Comparison of ENCODE assay signal across 9 cellular contexts in the genomic region with DNA sequence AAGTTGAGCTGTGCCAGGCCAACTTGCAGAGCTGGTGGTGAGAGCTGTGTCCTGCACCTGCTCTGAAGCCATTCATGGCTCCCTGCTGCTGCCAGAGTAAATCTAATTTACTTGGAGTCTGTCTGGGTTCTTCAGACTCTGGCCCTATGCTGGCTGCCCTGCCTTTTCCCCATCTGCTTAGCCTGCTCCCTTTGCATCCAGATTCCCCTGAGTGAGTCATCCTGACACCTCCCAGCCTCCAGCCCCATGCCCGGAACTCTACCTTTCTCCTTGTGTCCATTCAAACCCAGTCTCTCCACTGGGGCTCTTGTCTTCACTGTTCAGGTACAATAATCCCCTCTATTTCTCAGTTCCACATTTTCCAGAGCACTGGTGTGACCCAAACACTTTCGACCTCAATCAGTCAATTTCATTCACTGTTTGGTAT.
DNase-seq lines count a peak whose midpoint lies in the region; ATAC-seq and TF ChIP-seq lines count a peak whose summit lies in the region.
"Had no signal": no experiment of that assay in that cellular context is flagged by ENCODE, and none has a peak within 500 bp of the region (broad histone marks: within the 10 kb centered on the region; RNA-seq: fewer than 3 reads in every experiment).

No MANE protein-coding gene starts in this region.

- H3K36me3 ChIP-seq in breast epithelium (no peaks in the 10 kb centered on the region), NT2/D1 (ENCODE audit: insufficient read depth, insufficient read length, low read length) (no peaks in the 10 kb centered on the region)

- H3K27ac Mint-ChIP-seq in MCF 10A (ENCODE audit: low read depth, unreplicated experiment) (no peak overlapping the region), type B pancreatic cell (peak overlapping the region; percentile 23), immature natural killer cell (no peak overlapping the region)

- TF ChIP-seq CTCF in MCF 10A (IDR thresholded peaks at IDR 0.05; ENCODE audit: unreplicated experiment), result no peak
- no peak for TF ChIP-seq CTCF in breast epithelium (IDR thresholded peaks at IDR 0.05)
- no peak for TF ChIP-seq CTCF in type B pancreatic cell (conservative IDR thresholded peaks at IDR 0.05)

- H3K27ac ChIP-seq in breast epithelium, result no peak overlapping the region

- DNase-seq in MCF 10A (ENCODE audit: unreplicated experiment) (peak; percentile 50), breast epithelium (ENCODE audit: low spot score in 2 of 2) (no peak), NT2/D1 (ENCODE audit: low read depth, low spot score) (peak; percentile 42), left ventricle myocardium superior (no peak), type B pancreatic cell (ENCODE audit: extremely low spot score, unreplicated experiment) (no peak), KG1 (lab: John Stamatoyannopoulos, UW) (no peak), immature natural killer cell (no peak)
- no peak for DNase-seq in activated CD4-positive, alpha-beta T cell treated with anti-CD3 and anti-CD28 coated beads for 1 hour
- DNase-seq: NK-92 treated with Interleukin-12 subunit alpha and Interleukin-12 subunit beta, amount 100 ng/mL, for 24 hours had no signal

- intact Hi-C loops in MCF 10A (cut with micrococcal nuclease) (no loop called here), breast epithelium (cut with DNase I; ENCODE audit: low total_unique reads) (no loop called here), left ventricle myocardium superior (cut with micrococcal nuclease) (no loop called here)

- POLR2A ChIA-PET in MCF 10A (lab: Yijun Ruan, JAX), result no interaction called here

- H3K9ac ChIP-seq in NT2/D1 (ENCODE audit: insufficient read length, low read depth), result no peak overlapping the region

- no TSS peak for BruUV-seq in MCF 10A (replicated peaks; lab: Mats Ljungman, UMichigan)

- CTCF ChIA-PET in MCF 10A (lab: Yijun Ruan, JAX), result no interaction called here

- no peak overlapping the region for H3K4me3 Mint-ChIP-seq in MCF 10A (ENCODE audit: unreplicated experiment)
- H3K4me3 Mint-ChIP-seq in type B pancreatic cell, result no peak overlapping the region
- H3K4me3 Mint-ChIP-seq in immature natural killer cell, result no peak overlapping the region

- no peaks in the 10 kb centered on the region for H3K4me1 ChIP-seq in breast epithelium
- peaks cover 3% of the 10 kb centered on the region for H3K4me1 ChIP-seq in NT2/D1 (ENCODE audit: insufficient read depth, insufficient read length)

- no peaks in the 10 kb centered on the region for H3K9me3 Mint-ChIP-seq in MCF 10A (ENCODE audit: unreplicated experiment)
- no peaks in the 10 kb centered on the region for H3K9me3 Mint-ChIP-seq in type B pancreatic cell
- no peaks in the 10 kb centered on the region for H3K9me3 Mint-ChIP-seq in immature natural killer cell

- H3K27me3 ChIP-seq in breast epithelium (no peaks in the 10 kb centered on the region), NT2/D1 (ENCODE audit: insufficient read depth, insufficient read length) (no peaks in the 10 kb centered on the region)

- H3K9me3 ChIP-seq in breast epithelium, result no peaks in the 10 kb centered on the region
- H3K9me3 ChIP-seq in NT2/D1 (ENCODE audit: insufficient read depth, low read length), result no peaks in the 10 kb centered on the region

- no peak overlapping the region for H3K4me3 ChIP-seq in breast epithelium
- no peak overlapping the region for H3K4me3 ChIP-seq in NT2/D1 (ENCODE audit: insufficient read length, low read depth)

- ATAC-seq in left ventricle myocardium superior, result peak; percentile 54

- H3K4me1 Mint-ChIP-seq in MCF 10A (ENCODE audit: insufficient read depth, unreplicated experiment) (peaks cover 6% of the 10 kb centered on the region), type B pancreatic cell (ENCODE audit: unreplicated experiment) (peaks cover 13% of the 10 kb centered on the region), immature natural killer cell (no peaks in the 10 kb centered on the region)

- H3K27me3 Mint-ChIP-seq in MCF 10A (ENCODE audit: insufficient read depth, unreplicated experiment) (peaks cover 54% of the 10 kb centered on the region), type B pancreatic cell (no peaks in the 10 kb centered on the region), immature natural killer cell (ENCODE audit: low read depth in 3 of 3) (peaks cover 0 to 3% (median 2%) of the 10 kb centered on the region in 3 donors)

- H3K36me3 Mint-ChIP-seq in MCF 10A (ENCODE audit: insufficient read depth, unreplicated experiment), result no peaks in the 10 kb centered on the region
- H3K36me3 Mint-ChIP-seq in type B pancreatic cell, result no peaks in the 10 kb centered on the region
- no peaks in the 10 kb centered on the region for H3K36me3 Mint-ChIP-seq in immature natural killer cell

- TF ChIP-seq POLR2A in breast epithelium (IDR thresholded peaks at IDR 0.05), result no peak

Comparison
In these comparisons a context has a peak if more than half of its experiments do, and no peak if none do; other contexts are left out.
1. DNase-seq: peak in MCF 10A (single experiment) and NT2/D1 (single experiment); none in breast epithelium (0 of 2), left ventricle myocardium superior (single experiment), type B pancreatic cell (single experiment), KG1 (single experiment), activated CD4-positive, alpha-beta T cell treated with anti-CD3 and anti-CD28 coated beads for 1 hour (single experiment) and immature natural killer cell (0 of 3).